Comparison of ENCODE assay signal across 8 cellular contexts in the genomic region with DNA sequence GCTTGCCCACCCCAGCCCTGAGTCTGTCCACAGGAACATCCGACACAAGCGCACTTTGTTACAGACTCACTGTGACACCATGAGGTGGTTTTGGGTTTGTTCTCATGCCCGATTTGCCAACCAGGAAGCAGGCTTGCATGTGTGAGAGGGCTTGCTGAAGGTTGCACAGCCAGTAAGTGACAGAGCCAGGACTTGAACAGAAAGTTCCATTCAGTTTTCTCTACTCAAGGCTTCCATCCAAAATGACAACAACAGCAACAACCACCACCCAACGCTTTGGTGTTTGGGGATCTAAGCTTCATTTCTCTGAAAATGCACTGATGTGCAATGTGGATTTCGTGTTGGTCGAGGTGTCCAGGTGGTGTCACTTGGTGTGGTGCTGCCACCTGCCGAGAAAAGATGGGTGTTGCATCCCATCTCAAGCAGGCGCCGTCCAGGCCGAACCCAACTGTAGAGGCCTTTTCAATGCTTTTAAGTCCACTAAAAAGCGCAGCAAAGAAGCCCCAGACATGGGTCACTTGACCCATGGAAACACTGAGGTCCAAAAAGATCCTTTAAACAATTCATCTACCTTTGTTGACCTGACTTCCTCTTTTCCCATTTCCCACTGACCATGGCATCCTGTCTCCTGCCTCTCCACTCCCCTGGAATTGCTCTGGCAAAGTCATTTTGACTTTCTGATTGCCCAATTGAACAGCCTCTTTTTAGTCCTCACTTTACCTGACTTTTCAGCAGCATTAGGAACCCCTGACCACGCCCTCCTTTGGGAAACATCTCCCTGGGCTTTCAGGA. TPM values are rescaled to one million over a fixed set of nuclear protein-coding genes. Genes with fewer than 3 reads are reported as not detected.
DNase-seq lines count a peak whose midpoint lies in the region; FAIRE-seq and TF ChIP-seq lines count a peak whose summit lies in the region.

No MANE protein-coding gene starts in this region.

- DNase-seq in NCI-H1436 (lab: John Stamatoyannopoulos, UW) (peak; percentile 60), NCI-H1436 treated with DMSO at 0.1 percent for 48 hours (lab: John Stamatoyannopoulos, UW) (no peak), HuH-7.5 (ENCODE audit: low spot score) (peak; percentile 66), RCC 7860 (ENCODE audit: low spot score) (peak; percentile 32), fibroblast of villous mesenchyme (ENCODE audit: low read depth) (peak; percentile 56), osteoblast (ENCODE audit: insufficient read length, low spot score, missing footprints) (no peak), tibial artery (peak; percentile 76 to 80)
- peak; percentile 54 to 64 for DNase-seq in activated T-helper 1 cell treated with anti-CD3 and anti-CD28 coated beads, Interleukin-2, amount 50 U/mL, for 16 hours (ENCODE audit: low read depth in 1 of 2, low spot score in 1 of 2)

- H3K79me2 ChIP-seq in osteoblast (ENCODE audit: insufficient read depth, low read length) = no peaks in the 10 kb centered on the region

- no peak for FAIRE-seq in RCC 7860 (lab: Jason Lieb, UNC)

- peak overlapping the region; percentile 16 for H2AFZ ChIP-seq in osteoblast (ENCODE audit: low read length)

- H3K4me3 ChIP-seq in fibroblast of villous mesenchyme (ENCODE audit: low read depth, low read length) (no peak overlapping the region), osteoblast (ENCODE audit: insufficient read depth, low read length) (no peak overlapping the region), tibial artery (no peak overlapping the region)

- intact Hi-C loops in tibial artery (cut with DNase I; ENCODE audit: low total_unique reads) = loop anchor here (2.0 to 5.0 kb wide), 3 partner anchors 75 to 238 kb away; no protein-coding TSS in a partner anchor

- no peaks in the 10 kb centered on the region for H4K20me1 ChIP-seq in osteoblast (ENCODE audit: insufficient read depth, low read length)

- H3K9me3 ChIP-seq in osteoblast (ENCODE audit: low read depth, low read length) (no peaks in the 10 kb centered on the region), tibial artery (no peaks in the 10 kb centered on the region)

- H3K27ac ChIP-seq in osteoblast (ENCODE audit: low read depth, low read length) (no peak overlapping the region), tibial artery (no peak overlapping the region)

- TF ChIP-seq CTCF in fibroblast of villous mesenchyme (IDR thresholded peaks at IDR 0.05; ENCODE audit: insufficient read depth, low read depth, low read length) (peak; percentile 85), osteoblast (IDR thresholded peaks at IDR 0.05; ENCODE audit: extremely low read depth, low read depth, low read length) (peak; percentile 90), tibial artery (IDR thresholded peaks at IDR 0.05) (peak; percentile 92 to 93)

- H3K27me3 ChIP-seq in osteoblast (ENCODE audit: insufficient read depth, low read length) (no peaks in the 10 kb centered on the region), tibial artery (no peaks in the 10 kb centered on the region)

- no peaks in the 10 kb centered on the region for H3K36me3 ChIP-seq in osteoblast (ENCODE audit: insufficient read depth, low read length)
- H3K36me3 ChIP-seq in tibial artery = no peaks in the 10 kb centered on the region

- no peaks in the 10 kb centered on the region for H3K4me1 ChIP-seq in osteoblast (ENCODE audit: insufficient read depth, low read length)
- H3K4me1 ChIP-seq in tibial artery = peaks cover 0 to 15% (median 7%) of the 10 kb centered on the region in 4 donors

- H3K4me2 ChIP-seq in osteoblast (ENCODE audit: insufficient read depth, low read length) = no peak overlapping the region

RNA-seq across cellular contexts. Expression of gene CITED4, which starts 12.2 kb away (rescaled TPM):
- total RNA-seq in fibroblast of villous mesenchyme (1.7 and 5.2 TPM in 2 replicates), osteoblast (1.2 and 3.3 TPM in 2 replicates)

Comparison
In these comparisons a context has a peak if more than half of its experiments do, and no peak if none do; other contexts are left out.
1. DNase-seq: peak in NCI-H1436 (single experiment), HuH-7.5 (single experiment), RCC 7860 (single experiment), activated T-helper 1 cell treated with anti-CD3 and anti-CD28 coated beads, Interleukin-2, amount 50 U/mL, for 16 hours (2 of 2), fibroblast of villous mesenchyme (single experiment) and tibial artery (2 of 2); none in NCI-H1436 treated with DMSO at 0.1 percent for 48 hours (single experiment) and osteoblast (single experiment).
2. Peak in every context shown above with its lines, with median percentiles within 50 percentile points of each other: CTCF ChIP-seq.